Comparison of ENCODE assay signal across 26 cellular contexts in the genomic region with DNA sequence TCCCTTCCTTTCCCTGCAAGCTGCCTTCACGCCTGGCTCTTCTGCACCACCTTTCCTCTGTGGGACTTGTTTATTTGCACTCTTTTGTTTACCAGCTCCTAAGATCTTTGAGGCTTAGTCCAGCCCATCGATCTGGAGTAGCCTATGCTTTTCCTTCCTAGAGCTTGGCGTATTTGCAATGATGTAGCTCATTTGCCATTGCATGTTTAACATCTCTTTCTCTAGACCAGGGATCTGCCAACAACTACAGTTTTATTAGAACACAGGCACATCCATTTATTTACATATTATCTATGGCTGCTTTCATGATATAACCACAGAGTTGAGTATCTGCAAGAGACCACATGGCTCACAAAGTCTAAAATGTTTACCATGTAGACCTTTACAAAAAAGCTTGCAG.
"Had no signal": no experiment of that assay in that cellular context is flagged by ENCODE, and none has a peak within 500 bp of the region (broad histone marks: within the 10 kb centered on the region; RNA-seq: fewer than 3 reads in every experiment).

No MANE protein-coding gene starts in this region.

- DNase-seq: hypothalamus; immature natural killer cell; kidney; left colon; left lung; lower lobe of right lung; mammary epithelial cell; mesenchymal stem cell; naive thymus-derived CD8-positive, alpha-beta T cell; nucleus accumbens; pancreas; posterior cingulate gyrus; retina; right cardiac atrium; spleen; stimulated activated CD4-positive, alpha-beta T cell treated with anti-CD3 and anti-CD28 coated beads, Interleukin-4, amount 100 ng/mL, for 24 hours; stimulated activated naive CD4-positive, alpha-beta T cell; tibial artery; trophoblast cell; uterus had no signal

- H3K4me3 ChIP-seq: left lung, lower lobe of right lung, pancreas, prostate gland, skin epidermis, spleen, suprapubic skin, thoracic aorta, tibial artery, uterus had no signal

- H3K36me3 ChIP-seq: left lung, lower lobe of right lung, pancreas, prostate gland, spleen, suprapubic skin, thoracic aorta, tibial artery, uterus had no signal

- H3K9me3 ChIP-seq: left lung, lower lobe of right lung, pancreas, prostate gland, spleen, suprapubic skin, thoracic aorta, tibial artery, uterus had no signal

- H3K27me3 ChIP-seq: left lung, pancreas, spleen, suprapubic skin, tibial artery, uterus had no signal

- H3K4me1 ChIP-seq: left lung, pancreas, prostate gland, suprapubic skin, uterus had no signal

- ATAC-seq: left colon; left lung; lower lobe of right lung; naive thymus-derived CD8-positive, alpha-beta T cell; pancreas; right cardiac atrium; sciatic nerve; stimulated activated effector memory CD8-positive, alpha-beta T cell treated with anti-CD3 and anti-CD28 coated beads, Interleukin-12 subunit alpha, Interleukin-12 subunit beta, amount 100 ng/mL, for 72 hours had no signal

- H3K27ac ChIP-seq: left lung, lower lobe of right lung, pancreas, prostate gland, skin epidermis, spleen, suprapubic skin, thoracic aorta, tibial artery, uterus had no signal
